1 cellular context compared by ENCODE assay signal in the genomic region with DNA sequence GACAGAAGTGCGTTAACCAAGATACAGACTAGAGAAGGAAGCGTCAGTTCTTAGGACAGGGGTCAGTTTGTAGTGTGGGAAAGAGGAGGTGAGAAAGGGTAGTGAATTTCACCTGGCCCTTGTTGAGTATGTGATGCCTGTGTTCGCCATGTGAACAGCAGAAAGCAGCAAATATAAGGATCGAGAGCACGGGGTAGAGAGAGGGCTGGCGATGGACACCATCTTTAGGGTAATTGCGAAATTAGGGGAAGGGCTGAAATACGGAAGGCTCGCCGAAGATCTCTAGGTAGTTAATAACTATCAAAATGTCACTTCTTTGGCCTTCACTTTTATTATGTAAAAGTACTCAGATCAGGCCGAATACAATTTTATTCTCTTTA.
TF ChIP-seq lines count a peak whose summit lies in the region.

No MANE protein-coding gene starts in this region.

TF ChIP-seq in H1, 55 proteins besides CTCF, POLR2A, EP300 and RAD21:
- TF ChIP-seq CBX8 (IDR thresholded peaks at IDR 0.05; ENCODE audit: borderline replicate concordance, low read depth, low read length) (no peak), CEBPB (IDR thresholded peaks at IDR 0.05; ENCODE audit: low read depth, low read length) (peak; percentile 71; the same call in 1 of the 2 replicates), SP4 (IDR thresholded peaks at IDR 0.05; ENCODE audit: low read length) (no peak)
